ENCODE assay signal across 1 cellular context in genomic region chr10:18261063-18261462, GRCh38.
TF ChIP-seq lines count a peak whose summit lies in the region.

No MANE protein-coding gene starts in this region.

TF ChIP-seq in H1, 55 proteins besides CTCF, POLR2A, EP300 and RAD21 (continued from another document):
- TF ChIP-seq CHD7 (IDR thresholded peaks at IDR 0.05; ENCODE audit: insufficient replicate concordance, low read length), result no peak
- TF ChIP-seq FOSL1 (IDR thresholded peaks at IDR 0.05; ENCODE audit: insufficient read depth, low read depth, low read length), result no peak
- no peak for TF ChIP-seq NANOG (IDR thresholded peaks at IDR 0.05; ENCODE audit: insufficient read depth, low read depth, low read length, poor library complexity, severe bottlenecking)
- no peak for TF ChIP-seq TAF7 (optimal IDR thresholded peaks at IDR 0.05; ENCODE audit: borderline replicate concordance, low read depth, low read length)
- TF ChIP-seq GTF2F1 (IDR thresholded peaks at IDR 0.05; ENCODE audit: borderline replicate concordance, low read depth, low read length), result no peak
- TF ChIP-seq ATF3 (IDR thresholded peaks at IDR 0.05; ENCODE audit: insufficient read depth, low read depth, low read length), result no peak
- TF ChIP-seq HDAC6 (IDR thresholded peaks at IDR 0.05; ENCODE audit: low read depth, low read length), result no peak
- no peak for TF ChIP-seq MAFK (IDR thresholded peaks at IDR 0.05; ENCODE audit: low read depth, low read length)
